ENCODE assay signal across 8 cellular contexts in the genomic region with DNA sequence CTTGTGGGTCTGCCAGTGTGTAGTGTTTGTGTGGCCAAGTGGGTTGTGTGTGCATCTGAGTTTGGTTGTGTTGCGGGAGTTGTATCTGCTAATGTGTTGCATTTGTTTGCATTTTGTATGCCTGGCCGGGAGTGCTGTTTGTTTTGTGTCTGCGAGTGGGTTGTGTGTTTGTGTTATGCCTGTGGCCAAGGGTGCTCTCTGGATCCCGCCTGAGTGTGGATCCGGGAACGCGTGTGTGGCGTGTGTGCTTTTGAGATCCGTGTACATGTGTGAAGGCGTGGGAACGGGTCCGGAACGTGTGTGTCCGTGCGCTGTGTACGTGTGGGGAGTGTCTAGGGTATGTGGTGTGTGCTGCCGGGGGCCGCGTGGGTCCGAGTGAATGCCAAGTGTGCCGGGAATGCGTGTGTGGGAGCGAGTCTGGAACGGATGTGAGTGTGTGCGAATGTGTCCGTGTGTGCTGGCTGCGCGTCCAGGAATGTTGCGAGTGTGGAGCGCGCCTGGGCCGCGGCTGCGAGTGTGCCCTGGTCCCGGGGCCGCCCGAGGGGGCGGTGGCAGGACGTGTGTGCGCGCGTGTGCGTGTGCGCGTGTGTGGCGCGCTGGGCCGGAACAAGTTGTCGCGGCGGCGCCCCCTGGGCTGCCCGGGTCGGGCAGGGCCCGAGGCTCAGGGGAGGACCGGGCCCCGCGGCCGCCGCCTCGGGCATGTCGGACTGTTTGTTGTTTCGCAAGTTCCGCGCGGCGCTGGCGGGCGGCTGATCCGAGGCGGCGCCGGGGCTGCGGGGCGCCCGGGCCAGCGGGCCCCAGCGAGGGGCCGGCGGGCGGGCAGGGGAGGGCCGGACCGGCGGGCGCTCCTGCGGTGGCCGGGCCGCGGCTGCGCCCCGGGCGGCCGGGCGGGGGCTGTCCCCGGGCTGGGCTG. TPM values are rescaled to one million over a fixed set of nuclear protein-coding genes. Genes with fewer than 3 reads are reported as not detected.
DNase-seq lines count a peak whose midpoint lies in the region; ATAC-seq and TF ChIP-seq lines count a peak whose summit lies in the region.

No MANE protein-coding gene starts in this region.

- H3K4me3 Mint-ChIP-seq in Calu3 (ENCODE audit: low read depth, unreplicated experiment): peak overlapping the region; percentile 97

- WGBS in psoas muscle, 3 donors: 0% methylated on average over 59 to 95 of the region's 95 CpGs

- no peaks in the 10 kb centered on the region for H3K36me3 ChIP-seq in adipocyte (ENCODE audit: control insufficient read depth, insufficient read depth, low read length, severe bottlenecking)
- no peaks in the 10 kb centered on the region for H3K36me3 ChIP-seq in left ventricle myocardium inferior
- no peaks in the 10 kb centered on the region for H3K36me3 ChIP-seq in psoas muscle (ENCODE audit: insufficient read depth in 1 of 2, low read depth in 1 of 2)

- CTCF ChIA-PET in Calu3 (lab: Charles Lee): no interaction called here

- peaks cover 21% of the 10 kb centered on the region for H3K27me3 Mint-ChIP-seq in Calu3 (ENCODE audit: unreplicated experiment)

- H3K27ac Mint-ChIP-seq in Calu3 (ENCODE audit: unreplicated experiment): peak overlapping the region; percentile 91

- DNase-seq in Calu3 (peak; percentile 56), adipocyte (ENCODE audit: low read depth) (peak; percentile 86), left ventricle myocardium inferior (peak; percentile 47), psoas muscle (peak; percentile 66 to 76)

- TSS peak; percentile 47 for BruUV-seq in Calu3 (replicated peaks; lab: Mats Ljungman, UMichigan)

- intact Hi-C loops in Calu3 (cut with micrococcal nuclease; ENCODE audit: unreplicated experiment): loop anchor here (5.0 to 10.0 kb wide), 2 partner anchors 105 to 478 kb away; no protein-coding TSS in a partner anchor
- intact Hi-C loops in left ventricle myocardium inferior (cut with micrococcal nuclease): no loop called here
- intact Hi-C loops in psoas muscle (cut with DNase I): loop anchor here (2.0 to 10.0 kb wide), 10 partner anchors 555 to 1538 kb away; no protein-coding TSS in a partner anchor

- H3K9ac ChIP-seq in adipocyte (ENCODE audit: low read length): peak overlapping the region; percentile 84

- H3K4me1 ChIP-seq in adipocyte (ENCODE audit: control insufficient read depth, insufficient read depth, low read length) (peaks cover 27% of the 10 kb centered on the region), left ventricle myocardium inferior (peaks cover 24% of the 10 kb centered on the region), psoas muscle (peaks cover 6% of the 10 kb centered on the region)

- no peaks in the 10 kb centered on the region for H3K9me3 Mint-ChIP-seq in Calu3 (ENCODE audit: low read depth, unreplicated experiment)

- ATAC-seq in psoas muscle (peak; percentile 42 to 59 (median 56)), GM21723 (IDR thresholded peaks at IDR 0.05; ENCODE audit: unreplicated experiment) (no peak), HG03097 (IDR thresholded peaks at IDR 0.05; ENCODE audit: low FRiP score, unreplicated experiment) (no peak), HG03135 (IDR thresholded peaks at IDR 0.05; ENCODE audit: unreplicated experiment) (no peak)

- H3K9me3 ChIP-seq in adipocyte (ENCODE audit: control insufficient read depth, low read length): no peaks in the 10 kb centered on the region
- H3K9me3 ChIP-seq in left ventricle myocardium inferior (replicated peaks): no peaks in the 10 kb centered on the region
- no peaks in the 10 kb centered on the region for H3K9me3 ChIP-seq in psoas muscle

- H3K27ac ChIP-seq in left ventricle myocardium inferior (replicated peaks) (peak overlapping the region; percentile 75), psoas muscle (peak overlapping the region; percentile 84)

- H3K4me3 ChIP-seq in adipocyte (ENCODE audit: low read length) (peak overlapping the region; percentile 82), left ventricle myocardium inferior (peak overlapping the region; percentile 77), psoas muscle (peak overlapping the region; percentile 83)

- H3K36me3 Mint-ChIP-seq in Calu3 (ENCODE audit: insufficient read depth, unreplicated experiment): peaks cover 36% of the 10 kb centered on the region

- no peak for TF ChIP-seq CTCF in Calu3 (IDR thresholded peaks at IDR 0.05; ENCODE audit: unreplicated experiment)
- TF ChIP-seq CTCF in LNCAP (IDR thresholded peaks at IDR 0.05): peak; percentile 11; the same call in 1 of the 2 replicates
- TF ChIP-seq CTCF in left ventricle myocardium inferior (IDR thresholded peaks at IDR 0.05; ENCODE audit: borderline replicate concordance): no peak
- no peak for TF ChIP-seq CTCF in psoas muscle (IDR thresholded peaks at IDR 0.05)

- no peaks in the 10 kb centered on the region for H3K27me3 ChIP-seq in adipocyte (replicated peaks; ENCODE audit: control insufficient read depth, insufficient read depth, low read length)
- H3K27me3 ChIP-seq in left ventricle myocardium inferior (ENCODE audit: low read depth): peaks cover 8% of the 10 kb centered on the region
- no peaks in the 10 kb centered on the region for H3K27me3 ChIP-seq in psoas muscle (ENCODE audit: insufficient read depth in 3 of 3, low read length in 2 of 3)

- H3K4me1 Mint-ChIP-seq in Calu3 (ENCODE audit: low read depth, unreplicated experiment): peaks cover 33% of the 10 kb centered on the region

RNA-seq across cellular contexts. Expression of a gene that starts 0.9 kb away (rescaled TPM):
- total RNA-seq in Calu3 (2022) (37.9 and 54.5 TPM in 2 replicates), left ventricle myocardium inferior (15.3 TPM), psoas muscle (10 to 100 TPM; 22.5 to 51.4 (median 28.6) TPM)
- 10 to 100 TPM; 14.5 to 31.4 (median 17.4) TPM for polyA plus RNA-seq in psoas muscle

RNA-seq across cellular contexts. Expression of a gene that starts 6.5 kb away (rescaled TPM):
- total RNA-seq in Calu3 (2022): 45.9 and 46.8 TPM in 2 replicates
- total RNA-seq in left ventricle myocardium inferior: 30.8 TPM
- total RNA-seq in psoas muscle: 10 to 100 TPM; 22.7 to 42.6 (median 34.1) TPM
- 10 to 100 TPM; 25.7 to 38.8 (median 36.8) TPM for polyA plus RNA-seq in psoas muscle

RNA-seq across cellular contexts. Expression of a gene that starts 55.5 kb away (rescaled TPM):
- total RNA-seq in Calu3 (2022): 64.8 and 65.4 TPM in 2 replicates
- 51.1 TPM for total RNA-seq in left ventricle myocardium inferior
- 10 to 100 TPM; 49.3 to 80.4 (median 66.8) TPM for total RNA-seq in psoas muscle
- polyA plus RNA-seq in psoas muscle: 10 to 100 TPM; 42.2 to 84.8 (median 70.1) TPM

Comparison
In these comparisons a context has a peak if more than half of its experiments do, and no peak if none do; other contexts are left out.
1. ATAC-seq: peak in psoas muscle (4 of 4); none in GM21723 (single experiment), HG03097 (single experiment) and HG03135 (single experiment).
2. Peak in every context shown above with its lines, with median percentiles within 50 percentile points of each other: DNase-seq and H3K4me3 ChIP-seq.